1 cellular context compared by ENCODE assay signal in genomic region chr18:13800505-13801259, GRCh38.
TF ChIP-seq lines count a peak whose summit lies in the region.

No MANE protein-coding gene starts in this region.

TF ChIP-seq in HepG2, 621 proteins besides CTCF, POLR2A, EP300 and RAD21 (continued from another document and continues in another):
- TF ChIP-seq THAP9 (CRISPR knock-in tag; IDR thresholded peaks at IDR 0.05; ENCODE audit: borderline replicate concordance) (peak; percentile 42; the same call in 1 of the 2 replicates), NFATC3 (CRISPR knock-in tag; IDR thresholded peaks at IDR 0.05) (no peak), ZNF879 (CRISPR knock-in tag; IDR thresholded peaks at IDR 0.05) (no peak), ZNF484 (CRISPR knock-in tag; IDR thresholded peaks at IDR 0.05; ENCODE audit: borderline replicate concordance, low read depth) (no peak), XRCC5 (optimal IDR thresholded peaks at IDR 0.05; ENCODE audit: low read length) (peak; percentile 44), RBM39 (IDR thresholded peaks at IDR 0.05; ENCODE audit: low read depth, low read length, poor library complexity, severe bottlenecking) (no peak), ZNF331 (CRISPR knock-in tag; IDR thresholded peaks at IDR 0.05) (0 out of 2 replicates have a peak, but pooled peaks have one; percentile 35), ARID4A (CRISPR knock-in tag; IDR thresholded peaks at IDR 0.05; ENCODE audit: borderline replicate concordance) (peak; percentile 41; the same call in 1 of the 2 replicates), ZNF160 (CRISPR knock-in tag; IDR thresholded peaks at IDR 0.05) (0 out of 2 replicates have a peak, but pooled peaks have one; percentile 26), ZNF562 (CRISPR knock-in tag; IDR thresholded peaks at IDR 0.05; ENCODE audit: borderline replicate concordance) (no peak), ATF3 (CRISPR knock-in tag; IDR thresholded peaks at IDR 0.05) (no peak), GMEB1 (CRISPR knock-in tag; IDR thresholded peaks at IDR 0.05; ENCODE audit: borderline replicate concordance) (no peak), ZBED4 (CRISPR knock-in tag; IDR thresholded peaks at IDR 0.05; ENCODE audit: borderline replicate concordance) (0 out of 2 replicates have a peak, but pooled peaks have one; percentile 43), LBX2 (CRISPR knock-in tag; IDR thresholded peaks at IDR 0.05; ENCODE audit: borderline replicate concordance) (no peak), ZNF800 (CRISPR knock-in tag; IDR thresholded peaks at IDR 0.05) (peak; percentile 96; the same call in 1 of the 2 replicates), ARID3A (IDR thresholded peaks at IDR 0.05; ENCODE audit: low read depth, low read length) (no peak), MEIS2 (CRISPR knock-in tag; IDR thresholded peaks at IDR 0.05) (0 out of 2 replicates have a peak, but pooled peaks have one; percentile 38), TFE3 (CRISPR knock-in tag; IDR thresholded peaks at IDR 0.05) (peak; percentile 45; the same call in 1 of the 2 replicates), MBD4 (IDR thresholded peaks at IDR 0.05; ENCODE audit: borderline replicate concordance, low read length) (no peak), MTA1 (CRISPR knock-in tag; IDR thresholded peaks at IDR 0.05; ENCODE audit: borderline replicate concordance) (no peak), ELF3 (CRISPR knock-in tag; IDR thresholded peaks at IDR 0.05) (0 out of 2 replicates have a peak, but pooled peaks have one; percentile 11), ZNF580 (CRISPR knock-in tag; IDR thresholded peaks at IDR 0.05; ENCODE audit: borderline replicate concordance, low read depth) (no peak), ZNF770 (CRISPR knock-in tag; IDR thresholded peaks at IDR 0.05) (peak; percentile 97), MIER3 (CRISPR knock-in tag; IDR thresholded peaks at IDR 0.05; ENCODE audit: borderline replicate concordance) (no peak), HNRNPL (IDR thresholded peaks at IDR 0.05; ENCODE audit: low read depth, low read length) (peak; percentile 55; the same call in 1 of the 2 replicates), STAG1 (CRISPR knock-in tag; IDR thresholded peaks at IDR 0.05) (peak; percentile 92), SIX1 (CRISPR knock-in tag; IDR thresholded peaks at IDR 0.05; ENCODE audit: borderline replicate concordance) (no peak)
